In the genomic region with DNA sequence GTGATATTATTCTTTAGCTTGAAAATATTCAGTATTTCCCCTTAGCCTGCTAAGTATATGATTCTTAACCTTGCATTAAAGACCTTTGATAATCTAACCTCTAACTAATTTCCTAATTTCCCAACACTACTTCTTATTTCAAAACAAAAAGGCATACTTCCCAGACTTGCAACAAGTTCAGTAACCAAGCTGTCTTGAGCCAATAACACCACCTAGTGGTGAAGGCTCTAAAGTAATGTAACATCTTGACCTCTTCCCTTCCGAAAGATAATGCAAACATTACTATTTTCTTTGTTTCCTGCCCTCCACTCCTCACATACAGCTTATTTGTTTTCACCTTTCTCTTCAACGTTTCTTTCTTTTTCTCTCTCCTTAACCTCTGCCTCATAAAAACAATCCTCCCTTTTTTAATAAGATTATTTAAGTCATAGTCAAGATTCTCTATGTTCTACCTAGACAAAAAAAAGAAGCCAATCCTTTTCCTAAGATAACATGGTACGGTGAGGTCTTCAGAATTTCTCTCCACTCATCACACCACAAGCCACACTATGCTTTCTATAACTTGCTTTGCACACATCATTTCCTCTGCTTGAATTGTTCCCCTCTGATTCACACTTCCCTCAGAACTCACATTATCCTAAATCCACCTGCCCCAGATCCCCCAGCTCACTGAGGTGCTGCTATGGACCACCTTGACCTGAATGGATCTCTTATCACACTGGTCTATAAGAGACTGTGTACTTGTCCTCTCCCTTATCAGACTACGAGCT, we compare ENCODE assay signal across 9 cellular contexts. TPM values are rescaled to one million over a fixed set of nuclear protein-coding genes. Genes with fewer than 3 reads are reported as not detected.
A peak's percentile ranks its signal among the peaks of the same experiment; 100 is the strongest.
DNase-seq lines count a peak whose midpoint lies in the region; ATAC-seq, FAIRE-seq and TF ChIP-seq lines count a peak whose summit lies in the region.
"Had no signal": no experiment of that assay in that cellular context is flagged by ENCODE, and none has a peak within 500 bp of the region (broad histone marks: within the 10 kb centered on the region; RNA-seq: fewer than 3 reads in every experiment).

No MANE protein-coding gene starts in this region.

- 95% methylated on average over 4 of the region's 4 CpGs for WGBS in HepG2 (ENCODE audit: low lambda C conversion rate)
- WGBS in sigmoid colon, 2 donors = 82 to 90% methylated on average over 4 of the region's 4 CpGs

- no peak overlapping the region for H3K9ac ChIP-seq in astrocyte (ENCODE audit: low read length)
- H3K9ac ChIP-seq in HepG2 (ENCODE audit: insufficient read depth, low read depth, low read length) = no peak overlapping the region

- in situ Hi-C loops in HepG2 (cut with HindIII; ENCODE audit: extremely low pct_ligation_motif_present, low pct_unique_long_range_greater_than_20kb) = no loop called here

- H3K79me2 ChIP-seq in astrocyte (ENCODE audit: insufficient read depth, low read length) (peaks cover 99% of the 10 kb centered on the region), HepG2 (ENCODE audit: insufficient read depth, low read length) (peaks cover 95% of the 10 kb centered on the region)

- H3K4me3 ChIP-seq in astrocyte (ENCODE audit: insufficient read depth, low read depth, low read length) (no peak overlapping the region), HepG2 (replicated peaks in 1 of 3; ENCODE audit: insufficient read depth in 1 of 3, low read depth in 2 of 3, low read length in 3 of 3) (no peak overlapping the region), sigmoid colon (no peak overlapping the region)
- H3K4me3 ChIP-seq: suprapubic skin had no signal

- POLR2A ChIA-PET in HepG2 (lab: Yijun Ruan, JAX) = interaction anchor here (0.9 kb wide), 1 partner anchor 35 kb away, joined by 3 read pairs; no protein-coding TSS in a partner anchor

- H3K9me3 ChIP-seq in astrocyte (ENCODE audit: insufficient read depth, low read depth, low read length) (no peaks in the 10 kb centered on the region), HepG2 (ENCODE audit: low read length) (peaks cover 14% of the 10 kb centered on the region), sigmoid colon (peaks cover 0 to 6% (median 0%) of the 10 kb centered on the region in 4 donors)

- peak overlapping the region; percentile 4 for H3K4me2 ChIP-seq in astrocyte (ENCODE audit: low read length)
- peak overlapping the region; percentile 68; the same call in 1 of the 2 replicates for H3K4me2 ChIP-seq in HepG2 (ENCODE audit: low read depth, low read length)

- TF ChIP-seq POLR2A in HepG2 (IDR thresholded peaks at IDR 0.05; ENCODE audit: insufficient read depth in 1 of 2, low read depth in 2 of 2, low read length in 2 of 2) = no peak
- TF ChIP-seq POLR2A in sigmoid colon (IDR thresholded peaks at IDR 0.05) = no peak

- H4K20me1 ChIP-seq in astrocyte (ENCODE audit: insufficient read depth, low read length) = peaks cover 88% of the 10 kb centered on the region
- H4K20me1 ChIP-seq in HepG2 (ENCODE audit: insufficient read depth, low read length) = peaks cover 58% of the 10 kb centered on the region

- H3K4me3 Mint-ChIP-seq in astrocyte (ENCODE audit: unreplicated experiment) = no peak overlapping the region

- no peaks in the 10 kb centered on the region for H3K27me3 ChIP-seq in astrocyte (ENCODE audit: insufficient read depth, low read length)
- H3K27me3 ChIP-seq in HepG2 (ENCODE audit: control insufficient read depth in 1 of 2, insufficient read depth in 2 of 2, low read length in 2 of 2) = no peaks in the 10 kb centered on the region; a peak in 1 of 5 replicates
- no peaks in the 10 kb centered on the region for H3K27me3 ChIP-seq in sigmoid colon

- DNase-seq in D721Med (ENCODE audit: insufficient read length, low spot score) = no peak
- no peak for DNase-seq in HTR-8/SVneo (ENCODE audit: insufficient read length, low spot score)
- DNase-seq in astrocyte (ENCODE audit: low read depth) = no peak
- no peak for DNase-seq in HepG2 (ENCODE audit: low spot score)
- DNase-seq in retina = no peak
- no peak for DNase-seq in sigmoid colon

- CTCF ChIA-PET in HepG2 (lab: Yijun Ruan, JAX; ENCODE audit: low intra/inter-chr PET ratio, low total read pairs) = interaction anchor here (2.2 kb wide), 1 partner anchor 51 kb away, joined by 10 read pairs; no protein-coding TSS in a partner anchor

- no peak for TF ChIP-seq EP300 in HepG2 (IDR thresholded peaks at IDR 0.05; ENCODE audit: low read depth in 2 of 2, low read length in 2 of 2)
- TF ChIP-seq EP300 in HepG2 (CRISPR knock-in tag; IDR thresholded peaks at IDR 0.05; ENCODE audit: borderline replicate concordance) = no peak
- no peak for TF ChIP-seq EP300 in sigmoid colon (IDR thresholded peaks at IDR 0.05)

- TF ChIP-seq RAD21 in HepG2 (CRISPR knock-in tag; IDR thresholded peaks at IDR 0.05) = no peak

- H3K27ac Mint-ChIP-seq in astrocyte (ENCODE audit: unreplicated experiment) = no peak overlapping the region

- ATAC-seq in HepG2 (no peak), HG02852 (IDR thresholded peaks at IDR 0.05; ENCODE audit: unreplicated experiment) (no peak), HG03097 (IDR thresholded peaks at IDR 0.05; ENCODE audit: low FRiP score, unreplicated experiment) (no peak)

- H3K4me1 ChIP-seq in astrocyte (ENCODE audit: insufficient read depth, low read length) = peaks cover 7% of the 10 kb centered on the region
- peaks cover 51% of the 10 kb centered on the region for H3K4me1 ChIP-seq in HepG2 (ENCODE audit: insufficient read depth, low read length)
- H3K4me1 ChIP-seq in sigmoid colon = peaks cover 0 to 46% (median 35%) of the 10 kb centered on the region in 4 donors

- intact Hi-C loops in HepG2 (cut with micrococcal nuclease; ENCODE audit: unreplicated experiment) (loop anchor here (5.0 to 10.0 kb wide), 6 partner anchors 118 to 885 kb away; no protein-coding TSS in a partner anchor), sigmoid colon (cut with DNase I) (loop anchor here (10.0 kb wide), 1 partner anchor 525 kb away; a partner anchor contains a TSS)

- no peaks in the 10 kb centered on the region for H3K27me3 Mint-ChIP-seq in astrocyte (ENCODE audit: low read depth, unreplicated experiment)

- peak; percentile 61 for TF ChIP-seq CTCF in D721Med (IDR thresholded peaks at IDR 0.05; ENCODE audit: insufficient read depth, missing control alignments)
- TF ChIP-seq CTCF in astrocyte (IDR thresholded peaks at IDR 0.05; ENCODE audit: insufficient read depth, low read depth, low read length) = peak; percentile 39
- peak; percentile 58 for TF ChIP-seq CTCF in HepG2 (CRISPR knock-in tag; IDR thresholded peaks at IDR 0.05)
- peak in 2 of 4 experiments; percentile 27 to 37 for TF ChIP-seq CTCF in sigmoid colon (IDR thresholded peaks at IDR 0.05)

- BruUV-seq in HepG2 (replicated peaks; lab: Mats Ljungman, UMichigan) = no TSS peak

- no peak for FAIRE-seq in D721Med (lab: Jason Lieb, UNC)
- FAIRE-seq in HTR-8/SVneo (lab: Jason Lieb, UNC) = peak; percentile 65
- FAIRE-seq in astrocyte (lab: Jason Lieb, UNC) = no peak
- peak; percentile 55 for FAIRE-seq in HepG2 (lab: Jason Lieb, UNC)

- H3K36me3 Mint-ChIP-seq in astrocyte (ENCODE audit: low read depth, unreplicated experiment) = peaks cover 28% of the 10 kb centered on the region

- H2AFZ ChIP-seq in astrocyte (ENCODE audit: low read depth, low read length) (no peak overlapping the region), HepG2 (ENCODE audit: low read length) (no peak overlapping the region)

- H3K36me3 ChIP-seq in astrocyte (ENCODE audit: insufficient read depth, low read length) (no peaks in the 10 kb centered on the region), HepG2 (replicated peaks in 1 of 2; ENCODE audit: control insufficient read depth in 1 of 2, insufficient read depth in 2 of 2, low read length in 2 of 2) (peaks cover 3 to 4% of the 10 kb centered on the region in 2 experiments; a peak in 2 of 5 replicates), sigmoid colon (no peaks in the 10 kb centered on the region)
- H3K36me3 ChIP-seq: suprapubic skin had no signal

- H3K27ac ChIP-seq in astrocyte (ENCODE audit: low read depth, low read length) (no peak overlapping the region), HepG2 (ENCODE audit: extremely low read length, insufficient read depth, low read length) (no peak overlapping the region), sigmoid colon (no peak overlapping the region)
- H3K27ac ChIP-seq: suprapubic skin had no signal

- peaks cover 2% of the 10 kb centered on the region for H3K9me3 Mint-ChIP-seq in astrocyte (ENCODE audit: unreplicated experiment)

- H3K4me1 Mint-ChIP-seq in astrocyte (ENCODE audit: low read depth, unreplicated experiment) = peaks cover 31% of the 10 kb centered on the region

TF ChIP-seq in HepG2, 621 proteins besides CTCF, POLR2A, EP300 and RAD21 (continues in another document):
- TF ChIP-seq CEBPG (CRISPR knock-in tag; IDR thresholded peaks at IDR 0.05) (0 out of 2 replicates have a peak, but pooled peaks have one; percentile 23), SMYD3 (CRISPR knock-in tag; IDR thresholded peaks at IDR 0.05) (no peak), STAG1 (CRISPR knock-in tag; IDR thresholded peaks at IDR 0.05) (peak; percentile 51), SMC3 (IDR thresholded peaks at IDR 0.05; ENCODE audit: low read length) (peak; percentile 22; the same call in 1 of the 2 replicates), CENPX (CRISPR knock-in tag; IDR thresholded peaks at IDR 0.05) (no peak)

RNA-seq across cellular contexts. Expression of a gene that starts 3.5 kb away (rescaled TPM):
- total RNA-seq in astrocyte = 590 and 591 TPM in 2 replicates
- total RNA-seq in HepG2 (2016; rRNA removed; fragmentation: Illumina TruSeq; extraction: Trizol) = 176 and 185 TPM in 2 replicates
- 74.9 and 87.3 TPM in 2 replicates for total RNA-seq in HepG2 (2016; cell fraction: cytosol; rRNA removed; fragmentation: Illumina TruSeq; extraction: Trizol; ENCODE audit: low read depth)
- 158 and 182 TPM in 2 replicates for total RNA-seq in HepG2 (2016; cell fraction: insoluble cytoplasmic fraction; rRNA removed; fragmentation: Illumina TruSeq; extraction: Trizol)
- total RNA-seq in HepG2 (2016; cell fraction: membrane; rRNA removed; fragmentation: Illumina TruSeq; extraction: Trizol) = 361 and 484 TPM in 2 replicates
- 203 and 219 TPM in 2 replicates for total RNA-seq in HepG2 (2016; cell fraction: nucleus; rRNA removed; fragmentation: Illumina TruSeq; extraction: Trizol)
- polyA plus RNA-seq in HepG2 (2011; rRNA removed) = 193 and 216 TPM in 2 replicates
- polyA plus RNA-seq in HepG2 (2011; cell fraction: cytosol; rRNA removed) = 145 and 153 TPM in 2 replicates
- 169 and 173 TPM in 2 replicates for polyA plus RNA-seq in HepG2 (2011; cell fraction: nucleus; rRNA removed)
- polyA plus RNA-seq in HepG2 (2012) = 84.5 and 103 TPM in 2 replicates
- 2.5 and 3.2 TPM in 2 replicates for polyA plus RNA-seq in HepG2 (2016; cell fraction: cytosol; fragmentation: Illumina TruSeq; extraction: Trizol; ENCODE audit: low read depth)
- 34.1 and 47.0 TPM in 2 replicates for polyA plus RNA-seq in HepG2 (2016; cell fraction: insoluble cytoplasmic fraction; fragmentation: Illumina TruSeq; extraction: Trizol; ENCODE audit: low read depth)
- 7.0 and 7.3 TPM in 2 replicates for polyA plus RNA-seq in HepG2 (2016; cell fraction: membrane; fragmentation: Illumina TruSeq; extraction: Trizol; ENCODE audit: low read depth)
- 164 and 179 TPM in 2 replicates for polyA plus RNA-seq in HepG2 (2016; cell fraction: nucleus; fragmentation: Illumina TruSeq; extraction: Trizol; ENCODE audit: insufficient read depth, low read depth)
- polyA minus RNA-seq in HepG2 (2011; rRNA and poly(A)+ RNA removed; ENCODE audit: low replicate concordance) = 311 and 1,912 TPM in 2 replicates
- 510 and 534 TPM in 2 replicates for polyA minus RNA-seq in HepG2 (2011; cell fraction: cytosol; rRNA and poly(A)+ RNA removed)
- polyA minus RNA-seq in HepG2 (2011; cell fraction: nucleus; rRNA and poly(A)+ RNA removed) = 531 and 554 TPM in 2 replicates
- total RNA-seq in sigmoid colon = 100 to 1,000 TPM in 3 of 4 donors, 10 to 100 TPM in 1; 93.1 to 146 (median 125) TPM
- polyA plus RNA-seq in sigmoid colon = 10 to 100 TPM; 12.6 to 72.3 (median 15.0) TPM
